ENCODE assay signal across 18 cellular contexts in genomic region chr10:55358539-55358938, GRCh38.
DNase-seq lines count a peak whose midpoint lies in the region; ATAC-seq lines count a peak whose summit lies in the region.
"Had no signal": no experiment of that assay in that cellular context is flagged by ENCODE, and none has a peak within 500 bp of the region (broad histone marks: within the 10 kb centered on the region; RNA-seq: fewer than 3 reads in every experiment).

No MANE protein-coding gene starts in this region.

- H3K18ac ChIP-seq in mesenchymal stem cell (ENCODE audit: low read depth in 1 of 2, low read length in 2 of 2), result no peak overlapping the region

- H2BK5ac ChIP-seq in mesenchymal stem cell (ENCODE audit: low read depth, low read length, poor library complexity, severe bottlenecking), result no peak overlapping the region

- H2AFZ ChIP-seq in mesenchymal stem cell (ENCODE audit: low read depth, low read length), result no peak overlapping the region

- H3K4me1 ChIP-seq in adipocyte (ENCODE audit: control insufficient read depth, insufficient read depth, low read length) (no peaks in the 10 kb centered on the region), mesenchymal stem cell (ENCODE audit: control insufficient read depth, insufficient read depth, low read depth, low read length) (no peaks in the 10 kb centered on the region)
- H3K4me1 ChIP-seq: A549 had no signal

- H3K23ac ChIP-seq in mesenchymal stem cell (ENCODE audit: low read length in 2 of 2), result no peak overlapping the region

- H2BK120ac ChIP-seq in mesenchymal stem cell (ENCODE audit: low read depth, low read length), result no peak overlapping the region

- H3K4me3 ChIP-seq in adipocyte (ENCODE audit: low read length), result no peak overlapping the region
- H3K4me3 ChIP-seq in mesenchymal stem cell (ENCODE audit: insufficient read depth in 1 of 2, low read depth in 1 of 2, low read length in 2 of 2), result no peak overlapping the region
- H3K4me3 ChIP-seq: A549, GM12878 had no signal

- H3K9ac ChIP-seq in adipocyte (ENCODE audit: low read length) (peak overlapping the region; percentile 11), mesenchymal stem cell (ENCODE audit: low read length) (peak overlapping the region; percentile 68)

- H3K9me3 ChIP-seq in adipocyte (ENCODE audit: control insufficient read depth, low read length) (no peaks in the 10 kb centered on the region), mesenchymal stem cell (ENCODE audit: control insufficient read depth, low read length) (no peaks in the 10 kb centered on the region)
- H3K9me3 ChIP-seq: A549 had no signal

- H2BK15ac ChIP-seq in mesenchymal stem cell (ENCODE audit: low read depth, poor library complexity, severe bottlenecking), result no peak overlapping the region

- ATAC-seq in GM18502 (IDR thresholded peaks at IDR 0.05; ENCODE audit: poor library complexity, unreplicated experiment), result no peak
- ATAC-seq: A549, GM12878 had no signal

- no peak overlapping the region for H2AK5ac ChIP-seq in mesenchymal stem cell (ENCODE audit: low read length, severe bottlenecking)

- H3K79me1 ChIP-seq in mesenchymal stem cell (replicated peaks; ENCODE audit: low read length, poor library complexity, severe bottlenecking), result no peaks in the 10 kb centered on the region

- no peak overlapping the region for H3K4me2 ChIP-seq in mesenchymal stem cell (ENCODE audit: low read length, poor library complexity, severe bottlenecking)
- H3K4me2 ChIP-seq: A549 had no signal

- H3K9me3 Mint-ChIP-seq in activated naive CD8-positive, alpha-beta T cell treated with anti-CD3 and anti-CD28 coated beads for 36 hours, result peaks cover 6% of the 10 kb centered on the region
- H3K9me3 Mint-ChIP-seq: H9 had no signal

- no peaks in the 10 kb centered on the region for H3K27me3 Mint-ChIP-seq in activated naive CD8-positive, alpha-beta T cell treated with anti-CD3 and anti-CD28 coated beads for 36 hours
- H3K27me3 Mint-ChIP-seq: CD4-positive, alpha-beta memory T cell had no signal

- H3K27me3 ChIP-seq in adipocyte (replicated peaks; ENCODE audit: control insufficient read depth, insufficient read depth, low read length) (no peaks in the 10 kb centered on the region), mesenchymal stem cell (ENCODE audit: control insufficient read depth in 1 of 2, insufficient read depth in 1 of 2, low read length in 2 of 2) (no peaks in the 10 kb centered on the region)

- no peak overlapping the region for H3K4ac ChIP-seq in mesenchymal stem cell (ENCODE audit: low read depth in 1 of 2, low read length in 2 of 2)

- H4K91ac ChIP-seq in mesenchymal stem cell (ENCODE audit: low read length), result no peak overlapping the region

- no peak overlapping the region for H4K8ac ChIP-seq in mesenchymal stem cell (ENCODE audit: low read length)

- H3K14ac ChIP-seq in mesenchymal stem cell (ENCODE audit: low read length in 2 of 2), result no peak overlapping the region

- H3K27ac ChIP-seq in mesenchymal stem cell (ENCODE audit: low read length, poor library complexity, severe bottlenecking), result no peak overlapping the region
- H3K27ac ChIP-seq: 22Rv1, A549, C4-2B had no signal

- no peak overlapping the region for H3K4me3 Mint-ChIP-seq in activated naive CD8-positive, alpha-beta T cell treated with anti-CD3 and anti-CD28 coated beads for 36 hours
- H3K4me3 Mint-ChIP-seq: CD4-positive, alpha-beta memory T cell; H9 had no signal

- DNase-seq in AG08395 (ENCODE audit: low spot score) (peak; percentile 3), GM03348 (ENCODE audit: low spot score) (peak; percentile 4), adipocyte (ENCODE audit: low read depth) (no peak), mesenchymal stem cell (no peak), NCI-H2029 (lab: John Stamatoyannopoulos, UW) (no peak)
- DNase-seq in activated naive CD8-positive, alpha-beta T cell treated with anti-CD3 and anti-CD28 coated beads for 36 hours, result no peak
- DNase-seq: CD4-positive, alpha-beta memory T cell; DMS153; DMS79; GF-D8; H9; Kasumi-1; KG1 had no signal

- H3K36me3 Mint-ChIP-seq in activated naive CD8-positive, alpha-beta T cell treated with anti-CD3 and anti-CD28 coated beads for 36 hours, result no peaks in the 10 kb centered on the region
- H3K36me3 Mint-ChIP-seq: CD4-positive, alpha-beta memory T cell had no signal

- no peaks in the 10 kb centered on the region for H3K36me3 ChIP-seq in adipocyte (ENCODE audit: control insufficient read depth, insufficient read depth, low read length, severe bottlenecking)
- H3K36me3 ChIP-seq in mesenchymal stem cell (ENCODE audit: control insufficient read depth in 1 of 2, insufficient read depth in 2 of 2, low read depth in 1 of 2, low read length in 2 of 2), result no peaks in the 10 kb centered on the region

- no peaks in the 10 kb centered on the region for H3K4me1 Mint-ChIP-seq in activated naive CD8-positive, alpha-beta T cell treated with anti-CD3 and anti-CD28 coated beads for 36 hours
- H3K4me1 Mint-ChIP-seq: CD4-positive, alpha-beta memory T cell; H9 had no signal

- no peak overlapping the region for H3K27ac Mint-ChIP-seq in activated naive CD8-positive, alpha-beta T cell treated with anti-CD3 and anti-CD28 coated beads for 36 hours
- H3K27ac Mint-ChIP-seq: CD4-positive, alpha-beta memory T cell; H9 had no signal

- 100% methylated on average over 1 of the region's 2 CpGs for WGBS in mesenchymal stem cell

- no peak overlapping the region for H2BK12ac ChIP-seq in mesenchymal stem cell (ENCODE audit: low read length in 2 of 2)

Comparison
In these comparisons a context has a peak if more than half of its experiments do, and no peak if none do; other contexts are left out.
1. DNase-seq: peak in AG08395 (single experiment) and GM03348 (single experiment); none in adipocyte (single experiment), mesenchymal stem cell (single experiment), NCI-H2029 (single experiment) and activated naive CD8-positive, alpha-beta T cell treated with anti-CD3 and anti-CD28 coated beads for 36 hours (single experiment).